8 cellular contexts compared by ENCODE assay signal in genomic region chr3:106206165-106206564, GRCh38.
DNase-seq lines count a peak whose midpoint lies in the region; ATAC-seq and TF ChIP-seq lines count a peak whose summit lies in the region.

No MANE protein-coding gene starts in this region.

- H3F3A ChIP-seq in MM.1S (ENCODE audit: insufficient read depth, low read length), result no peaks in the 10 kb centered on the region

- peak overlapping the region; percentile 72 for H3K27ac ChIP-seq in BLaER1
- H3K27ac ChIP-seq in MM.1S (ENCODE audit: low read length), result no peak overlapping the region

- H3K9ac ChIP-seq in BLaER1, result no peak overlapping the region; the same call in 1 of the 2 replicates
- H3K9ac ChIP-seq in MM.1S (ENCODE audit: low read length), result no peak overlapping the region

- H3K4me3 ChIP-seq in BLaER1 (peak overlapping the region; percentile 15; the same call in 1 of the 2 replicates), MM.1S (ENCODE audit: low read length) (no peak overlapping the region)

- peaks cover 13% of the 10 kb centered on the region for H3K9me3 ChIP-seq in BLaER1
- H3K9me3 ChIP-seq in MM.1S (replicated peaks; ENCODE audit: insufficient read depth, low read length), result no peaks in the 10 kb centered on the region

- H3K9me2 ChIP-seq in MM.1S (replicated peaks; ENCODE audit: insufficient read depth, low read length), result no peaks in the 10 kb centered on the region

- TF ChIP-seq CTCF in MM.1S (IDR thresholded peaks at IDR 0.05; ENCODE audit: low read length), result no peak

- H3K36me3 ChIP-seq in BLaER1, result no peaks in the 10 kb centered on the region
- no peaks in the 10 kb centered on the region for H3K36me3 ChIP-seq in MM.1S (replicated peaks; ENCODE audit: insufficient read depth, low read length)

- H3K4me1 ChIP-seq in BLaER1 (peaks cover 43% of the 10 kb centered on the region), MM.1S (ENCODE audit: low read length) (no peaks in the 10 kb centered on the region)

- H3K4me2 ChIP-seq in BLaER1, result peak overlapping the region; percentile 74
- no peak overlapping the region for H3K4me2 ChIP-seq in MM.1S (ENCODE audit: low read depth, low read length)

- H4K20me1 ChIP-seq in BLaER1, result no peaks in the 10 kb centered on the region
- no peaks in the 10 kb centered on the region for H4K20me1 ChIP-seq in MM.1S (ENCODE audit: insufficient read depth, low read length)

- ATAC-seq in GM19035 (IDR thresholded peaks at IDR 0.05; ENCODE audit: unreplicated experiment) (peak; percentile 78), HG03342 (IDR thresholded peaks at IDR 0.05; ENCODE audit: unreplicated experiment) (peak; percentile 80), left lobe of liver (no peak)

- in situ Hi-C loops in ACHN (cut with HindIII; ENCODE audit: low pct_ligation_motif_present, low pct_unique_long_range_greater_than_20kb, low sequenced_read_pairs), result no loop called here

- H3K27me3 ChIP-seq in BLaER1, result no peaks in the 10 kb centered on the region
- no peaks in the 10 kb centered on the region for H3K27me3 ChIP-seq in MM.1S (replicated peaks; ENCODE audit: insufficient read depth, low read length)

- no peaks in the 10 kb centered on the region for H3K79me2 ChIP-seq in MM.1S (ENCODE audit: low read length)

- H2AFZ ChIP-seq in MM.1S (ENCODE audit: low read length), result no peak overlapping the region

- DNase-seq in SHP77 treated with DMSO at 0.1 percent for 48 hours (lab: John Stamatoyannopoulos, UW) (peak; percentile 13), globus pallidus (ENCODE audit: low spot score) (peak; percentile 19), ACHN (no peak), left lobe of liver (ENCODE audit: low spot score) (no peak), MM.1S (no peak)

Comparison
In these comparisons a context has a peak if more than half of its experiments do, and no peak if none do; other contexts are left out.
1. DNase-seq: peak in SHP77 treated with DMSO at 0.1 percent for 48 hours (single experiment) and globus pallidus (single experiment); none in ACHN (single experiment), left lobe of liver (single experiment) and MM.1S (single experiment).